ENCODE assay signal across 22 cellular contexts in genomic region chr7:16369851-16370250, GRCh38.
"Had no signal": no experiment of that assay in that cellular context is flagged by ENCODE, and none has a peak within 500 bp of the region (broad histone marks: within the 10 kb centered on the region; RNA-seq: fewer than 3 reads in every experiment).

No MANE protein-coding gene starts in this region.

- H3K27ac ChIP-seq: adrenal gland, foreskin keratinocyte, hepatocyte, WERI-Rb-1 had no signal

- H3K9me3 Mint-ChIP-seq: activated naive CD4-positive, alpha-beta T cell treated with anti-CD3 and anti-CD28 coated beads, Interleukin-2, amount 50 U/mL, for 72 hours had no signal

- H3K27ac Mint-ChIP-seq: activated naive CD4-positive, alpha-beta T cell treated with anti-CD3 and anti-CD28 coated beads, Interleukin-2, amount 50 U/mL, for 72 hours; activated T-cell treated with anti-CD3 and anti-CD28 coated beads, Interleukin-2, amount 50 U/mL, for 72 hours; dendritic cell treated with granulocyte-macrophage colony-stimulating factor and Interleukin-4, amounts not matched to agents 40 ng/mL and 50 ng/mL, for 4 days had no signal

- DNase-seq: activated CD4-positive, alpha-beta T cell treated with anti-CD3 and anti-CD28 coated beads for 1 hour; activated CD8-positive, alpha-beta memory T cell treated with anti-CD3 and anti-CD28 coated beads for 24 hours; activated CD8-positive, alpha-beta memory T cell treated with anti-CD3 and anti-CD28 coated beads, Interleukin-2, amount 50 U/mL, for 48 hours; activated gamma-delta T cell treated with Interleukin-2 at 50 U/mL for 16 hours; activated T-cell treated with anti-CD3 and anti-CD28 coated beads, Interleukin-2, amount 50 U/mL, for 72 hours; adrenal gland; cerebellar nuclear complex; effector memory CD4-positive, alpha-beta T cell; foreskin keratinocyte; stimulated activated CD4-positive, alpha-beta T cell treated with anti-CD3 and anti-CD28 coated beads, Interleukin-12 subunit alpha, Interleukin-12 subunit beta, amount 100 ng/mL, for 4 hours; stimulated activated CD4-positive, alpha-beta T cell treated with anti-CD3 and anti-CD28 coated beads, Interleukin-1b, Interleukin-23, amount 100 ng/mL, for 48 hours; stimulated activated CD8-positive, alpha-beta memory T cell treated with anti-CD3 and anti-CD28 coated beads, Interleukin-4, amount 100 ng/mL, for 48 hours; stimulated activated naive CD4-positive, alpha-beta T cell; SW 1271; T-helper 2 cell; WERI-Rb-1 had no signal

- H2AFZ ChIP-seq: hepatocyte had no signal

- FAIRE-seq: islet of Langerhans had no signal

- H3K9me3 ChIP-seq: adrenal gland had no signal

- H3K27me3 ChIP-seq: adrenal gland, foreskin keratinocyte, hepatocyte had no signal

- H3K36me3 ChIP-seq: adrenal gland, WERI-Rb-1 had no signal

- H3K36me3 Mint-ChIP-seq: activated naive CD4-positive, alpha-beta T cell treated with anti-CD3 and anti-CD28 coated beads, Interleukin-2, amount 50 U/mL, for 72 hours had no signal

- H3K4me3 Mint-ChIP-seq: activated T-cell treated with anti-CD3 and anti-CD28 coated beads, Interleukin-2, amount 50 U/mL, for 72 hours; dendritic cell treated with granulocyte-macrophage colony-stimulating factor and Interleukin-4, amounts not matched to agents 40 ng/mL and 50 ng/mL, for 4 days had no signal

- H3K4me3 ChIP-seq: adrenal gland, hepatocyte, lung had no signal

- H3K4me2 ChIP-seq: hepatocyte had no signal

- H3K4me1 ChIP-seq: adrenal gland, foreskin keratinocyte had no signal

- ATAC-seq: activated naive CD4-positive, alpha-beta T cell treated with anti-CD3 and anti-CD28 coated beads, Interleukin-2, amount 50 U/mL, for 72 hours; activated T-cell treated with anti-CD3 and anti-CD28 coated beads, Interleukin-2, amount 50 U/mL, for 72 hours; foreskin keratinocyte; left lobe of liver had no signal

- H3K79me2 ChIP-seq: hepatocyte had no signal
